Comparison of ENCODE assay signal across 8 cellular contexts in genomic region chr9:26856413-26857032, GRCh38. TPM values are rescaled to one million over a fixed set of nuclear protein-coding genes. Genes with fewer than 3 reads are reported as not detected.
DNase-seq lines count a peak whose midpoint lies in the region; ATAC-seq and TF ChIP-seq lines count a peak whose summit lies in the region.

No MANE protein-coding gene starts in this region.

- no peak for TF ChIP-seq EP300 in esophagus muscularis mucosa (IDR thresholded peaks at IDR 0.05)

- no peak overlapping the region for H3K27ac ChIP-seq in cardiac muscle cell
- H3K27ac ChIP-seq in Karpas-422 (ENCODE audit: low read length): no peak overlapping the region
- H3K27ac ChIP-seq in Panc1 (ENCODE audit: low read length): no peak overlapping the region
- H3K27ac ChIP-seq in esophagus muscularis mucosa (replicated peaks in 1 of 4): no peak overlapping the region

- H2AFZ ChIP-seq in Karpas-422 (ENCODE audit: low read length): no peak overlapping the region

- no TSS peak for BruUV-seq in Panc1 (replicated peaks; lab: Mats Ljungman, UMichigan)

- 91% methylated on average over 1 of the region's 1 CpG for WGBS in esophagus muscularis mucosa

- H3K4me1 ChIP-seq in cardiac muscle cell (ENCODE audit: low read depth) (no peaks in the 10 kb centered on the region), Karpas-422 (ENCODE audit: low read length) (no peaks in the 10 kb centered on the region), Panc1 (ENCODE audit: control insufficient read depth, insufficient read depth, low read length) (no peaks in the 10 kb centered on the region), esophagus muscularis mucosa (no peaks in the 10 kb centered on the region)

- POLR2A ChIA-PET in Panc1 (lab: Charles Lee): no interaction called here

- H3K9me3 ChIP-seq in cardiac muscle cell (ENCODE audit: low read depth): no peaks in the 10 kb centered on the region
- no peaks in the 10 kb centered on the region for H3K9me3 ChIP-seq in Karpas-422 (ENCODE audit: low read length)
- H3K9me3 ChIP-seq in Panc1 (ENCODE audit: control insufficient read depth, insufficient read depth, low read depth, low read length): no peaks in the 10 kb centered on the region
- no peaks in the 10 kb centered on the region for H3K9me3 ChIP-seq in esophagus muscularis mucosa

- TF ChIP-seq POLR2A in esophagus muscularis mucosa (IDR thresholded peaks at IDR 0.05; ENCODE audit: low read depth): no peak

- peaks cover 59% of the 10 kb centered on the region for H3K79me2 ChIP-seq in Karpas-422 (ENCODE audit: low read length)

- intact Hi-C loops in left ventricle myocardium superior (cut with micrococcal nuclease): no loop called here
- intact Hi-C loops in Panc1 (cut with micrococcal nuclease; ENCODE audit: unreplicated experiment): loop anchor here (10.0 kb wide), 1 partner anchor 112 kb away; no protein-coding TSS in a partner anchor
- intact Hi-C loops in esophagus muscularis mucosa (cut with DNase I): no loop called here

- CTCF ChIA-PET in Panc1 (lab: Charles Lee): no interaction called here

- ATAC-seq in left ventricle myocardium superior: no peak
- peak; percentile 83 for ATAC-seq in GM21723 (IDR thresholded peaks at IDR 0.05; ENCODE audit: unreplicated experiment)
- ATAC-seq in Panc1: no peak

- no peaks in the 10 kb centered on the region for H4K20me1 ChIP-seq in Karpas-422 (ENCODE audit: insufficient read depth, low read depth, low read length)

- TF ChIP-seq CTCF in cardiac muscle cell (IDR thresholded peaks at IDR 0.05; ENCODE audit: low read depth, low read length) (peak; percentile 53), Panc1 (IDR thresholded peaks at IDR 0.05) (peak; percentile 39; the same call in 1 of the 2 replicates), esophagus muscularis mucosa (IDR thresholded peaks at IDR 0.05) (peak; percentile 10 to 31 (median 15))

- DNase-seq in cardiac muscle cell (ENCODE audit: low read depth in 1 of 2, low spot score in 1 of 2): peak; percentile 66 to 68
- no peak for DNase-seq in left ventricle myocardium superior
- peak; percentile 87 for DNase-seq in Karpas-422
- DNase-seq in Panc1 (ENCODE audit: low read depth, low spot score): peak; percentile 30
- no peak for DNase-seq in esophagus muscularis mucosa (ENCODE audit: extremely low spot score)
- DNase-seq in renal cortical epithelial cell (ENCODE audit: low read depth): peak; percentile 76
- DNase-seq in NOMO-1 treated with dmso at 0.1 percent for 144 hours (lab: John Stamatoyannopoulos, UW; ENCODE audit: unreplicated experiment): no peak

- H3K36me3 ChIP-seq in cardiac muscle cell: peaks cover 33% of the 10 kb centered on the region
- H3K36me3 ChIP-seq in Karpas-422 (ENCODE audit: insufficient read depth, low read length): peaks cover 62% of the 10 kb centered on the region
- no peaks in the 10 kb centered on the region for H3K36me3 ChIP-seq in Panc1 (ENCODE audit: control insufficient read depth, insufficient read depth, low read length)
- H3K36me3 ChIP-seq in esophagus muscularis mucosa: peaks cover 0 to 63% (median 41%) of the 10 kb centered on the region in 4 donors

- H3K27me3 ChIP-seq in cardiac muscle cell (no peaks in the 10 kb centered on the region), Karpas-422 (ENCODE audit: low read length) (no peaks in the 10 kb centered on the region), Panc1 (ENCODE audit: control insufficient read depth, insufficient read depth, low read length) (no peaks in the 10 kb centered on the region), esophagus muscularis mucosa (no peaks in the 10 kb centered on the region)

- no peak overlapping the region for H3K9ac ChIP-seq in Karpas-422 (ENCODE audit: low read length)

- no peaks in the 10 kb centered on the region for H3K9me2 ChIP-seq in Karpas-422 (replicated peaks; ENCODE audit: insufficient read depth, low read length)

- in situ Hi-C loops in Panc1 (cut with HindIII; ENCODE audit: low pct_unique_long_range_greater_than_20kb, low sequenced_read_pairs): no loop called here

- H3K4me2 ChIP-seq in Karpas-422 (ENCODE audit: low read depth, low read length, poor library complexity, severe bottlenecking): no peak overlapping the region

- no peak overlapping the region for H3K4me3 ChIP-seq in cardiac muscle cell
- H3K4me3 ChIP-seq in Karpas-422 (ENCODE audit: low read length): no peak overlapping the region
- H3K4me3 ChIP-seq in Panc1 (ENCODE audit: low read depth in 2 of 2, low read length in 2 of 2): no peak overlapping the region
- no peak overlapping the region for H3K4me3 ChIP-seq in esophagus muscularis mucosa

RNA-seq across cellular contexts. Expression of gene CAAP1, which starts 36.1 kb away (rescaled TPM):
- total RNA-seq in cardiac muscle cell (21.5 and 24.9 TPM in 2 replicates), left ventricle myocardium superior (6.2 TPM), Panc1 (2021; ENCODE audit: unreplicated experiment) (7.2 TPM), esophagus muscularis mucosa (10 to 100 TPM; 15.3 to 18.7 (median 16.2) TPM), renal cortical epithelial cell (42.0 and 42.9 TPM in 2 replicates)
- polyA plus RNA-seq in cardiac muscle cell: 19.9 and 20.6 TPM in 2 replicates
- total RNA-seq in Karpas-422 (2014; rRNA removed; shearing (Covaris generic); ENCODE audit: low replicate concordance): 42.6 and 44.3 TPM in 2 replicates
- 15.2 TPM for polyA plus RNA-seq in Panc1 (2012; ENCODE audit: insufficient read length)

Comparison
In these comparisons a context has a peak if more than half of its experiments do, and no peak if none do; other contexts are left out.
1. DNase-seq: peak in cardiac muscle cell (2 of 2), Karpas-422 (single experiment), Panc1 (single experiment) and renal cortical epithelial cell (single experiment); none in left ventricle myocardium superior (single experiment), esophagus muscularis mucosa (single experiment) and NOMO-1 treated with dmso at 0.1 percent for 144 hours (single experiment).
2. Peak in every context shown above with its lines, with median percentiles within 50 percentile points of each other: CTCF ChIP-seq.